Comparison of ENCODE assay signal across 4 cellular contexts in the genomic region with DNA sequence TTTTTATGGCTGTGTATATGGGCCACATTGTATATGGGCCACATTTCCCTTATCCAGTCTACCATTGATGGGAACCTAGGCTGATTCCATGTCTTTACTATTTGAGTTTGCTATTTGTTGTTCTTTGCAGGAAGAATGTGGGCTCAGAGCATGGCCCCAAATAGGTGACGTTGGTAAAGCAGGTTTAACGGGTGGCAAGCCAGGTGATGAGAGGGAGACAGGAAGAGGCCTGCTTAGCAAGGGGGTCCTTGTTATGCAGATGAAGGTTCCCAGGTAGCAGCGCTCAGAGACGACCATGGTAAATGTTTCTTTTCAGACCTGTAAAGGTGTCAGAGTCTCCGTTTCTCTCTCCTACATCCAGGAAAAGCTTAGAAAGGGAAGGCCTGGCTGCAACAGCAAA. TPM values are rescaled to one million over a fixed set of nuclear protein-coding genes. Genes with fewer than 3 reads are reported as not detected.
"Had no signal": no experiment of that assay in that cellular context is flagged by ENCODE, and none has a peak within 500 bp of the region (broad histone marks: within the 10 kb centered on the region; RNA-seq: fewer than 3 reads in every experiment).

No MANE protein-coding gene starts in this region.

RNA-seq across cellular contexts. Expression of a gene that starts 28.8 kb away (rescaled TPM):
- total RNA-seq: naive thymus-derived CD8-positive, alpha-beta T cell had no signal
- polyA plus RNA-seq: naive thymus-derived CD8-positive, alpha-beta T cell had no signal

RNA-seq across cellular contexts. Expression of a gene that starts 48.1 kb away (rescaled TPM):
- total RNA-seq: lung microvascular endothelial cell; naive thymus-derived CD8-positive, alpha-beta T cell; occipital lobe; renal cortical epithelial cell had no signal
- polyA plus RNA-seq: naive thymus-derived CD8-positive, alpha-beta T cell had no signal
